ENCODE assay signal across 28 cellular contexts in the genomic region with DNA sequence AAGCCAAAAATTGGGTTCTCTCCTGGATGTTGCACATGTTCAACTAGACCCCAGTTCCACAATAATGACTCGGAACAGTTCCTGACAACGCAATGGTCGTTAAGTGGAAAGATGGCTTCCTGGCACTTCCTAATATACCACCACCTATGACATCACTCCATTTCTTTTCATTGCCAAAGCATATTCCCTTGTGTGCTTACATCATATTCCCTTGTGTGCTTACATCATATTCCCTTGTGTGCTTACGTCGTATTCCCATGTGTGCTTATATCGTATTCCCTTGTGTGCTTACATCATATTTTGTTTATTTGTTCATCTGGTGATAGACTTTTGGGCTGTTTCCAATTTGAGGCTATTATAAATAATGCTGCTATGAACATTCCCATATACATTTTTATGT.
"Had no signal": no experiment of that assay in that cellular context is flagged by ENCODE, and none has a peak within 500 bp of the region (broad histone marks: within the 10 kb centered on the region; RNA-seq: fewer than 3 reads in every experiment).

No MANE protein-coding gene starts in this region.

- H3K9me3 ChIP-seq: ovary, psoas muscle, thyroid gland, vagina had no signal

- H2AFZ ChIP-seq: neural progenitor cell, parathyroid adenoma had no signal

- H3K27ac ChIP-seq: neural progenitor cell, ovary, parathyroid adenoma, psoas muscle, skin epidermis, spleen, thoracic aorta, thyroid gland, tibial nerve, upper lobe of left lung, vagina had no signal

- H3K4me2 ChIP-seq: neural progenitor cell, smooth muscle cell had no signal

- H3K9ac ChIP-seq: neural progenitor cell, parathyroid adenoma had no signal

- DNase-seq: natural killer cell; occipital lobe; ovary; posterior cingulate gyrus; psoas muscle; right cardiac atrium; spleen; stimulated activated CD4-positive, alpha-beta T cell treated with anti-CD3 and anti-CD28 coated beads, Interleukin-12 subunit alpha, Interleukin-12 subunit beta, amount 100 ng/mL, for 4 hours; stimulated activated CD4-positive, alpha-beta T cell treated with anti-CD3 and anti-CD28 coated beads, Interleukin-1b, Interleukin-23, amount 100 ng/mL, for 48 hours; stimulated activated CD4-positive, alpha-beta T cell treated with anti-CD3 and anti-CD28 coated beads, Interleukin-4, amount 100 ng/mL, for 1 hour; stimulated activated CD4-positive, alpha-beta T cell treated with anti-CD3 and anti-CD28 coated beads, Interleukin-4, amount 100 ng/mL, for 4 hours; stimulated activated CD8-positive, alpha-beta memory T cell treated with anti-CD3 and anti-CD28 coated beads, Interleukin-4, amount 100 ng/mL, for 48 hours; stimulated activated naive CD4-positive, alpha-beta T cell; stimulated activated naive CD8-positive, alpha-beta T cell treated with anti-CD3 and anti-CD28 coated beads, Interleukin-15, amount 100 ng/mL, for 72 hours; stimulated activated naive CD8-positive, alpha-beta T cell treated with anti-CD3 and anti-CD28 coated beads, Interleukin-15, Interleukin-2, amounts not matched to agents 100 U/mL and 50 U/mL, for 24 hours; thyroid gland; trophoblast cell; upper lobe of left lung had no signal

- H3K4me1 ChIP-seq: neural progenitor cell, parathyroid adenoma, psoas muscle, spleen, thyroid gland, tibial nerve, upper lobe of left lung, vagina had no signal

- H3K4me3 ChIP-seq: neural progenitor cell, ovary, psoas muscle, skin epidermis, smooth muscle cell, spleen, thoracic aorta, thyroid gland, tibial nerve, upper lobe of left lung, vagina had no signal

- H3K79me2 ChIP-seq: parathyroid adenoma had no signal

- ATAC-seq: natural killer cell; psoas muscle; right cardiac atrium; sciatic nerve; stimulated activated memory B cell treated with anti-CD40 and anti-IgM and Interleukin-4, amounts not matched to agents 10 μg/mL and 1 μg/mL and 100 μg/mL, for 72 hours; stimulated activated naive CD8-positive, alpha-beta T cell treated with anti-CD3 and anti-CD28 coated beads, Interleukin-15, amount 100 ng/mL, for 72 hours; stimulated activated naive CD8-positive, alpha-beta T cell treated with anti-CD3 and anti-CD28 coated beads, Interleukin-15, Interleukin-2, amounts not matched to agents 100 U/mL and 50 U/mL, for 24 hours had no signal

- FAIRE-seq: urothelium cell line had no signal

- H3K36me3 ChIP-seq: neural progenitor cell, ovary, thoracic aorta, thyroid gland, upper lobe of left lung, vagina had no signal

- H3K27me3 ChIP-seq: neural progenitor cell, ovary, spleen, thyroid gland, tibial nerve, upper lobe of left lung, vagina had no signal
